8 cellular contexts compared by ENCODE assay signal in the genomic region with DNA sequence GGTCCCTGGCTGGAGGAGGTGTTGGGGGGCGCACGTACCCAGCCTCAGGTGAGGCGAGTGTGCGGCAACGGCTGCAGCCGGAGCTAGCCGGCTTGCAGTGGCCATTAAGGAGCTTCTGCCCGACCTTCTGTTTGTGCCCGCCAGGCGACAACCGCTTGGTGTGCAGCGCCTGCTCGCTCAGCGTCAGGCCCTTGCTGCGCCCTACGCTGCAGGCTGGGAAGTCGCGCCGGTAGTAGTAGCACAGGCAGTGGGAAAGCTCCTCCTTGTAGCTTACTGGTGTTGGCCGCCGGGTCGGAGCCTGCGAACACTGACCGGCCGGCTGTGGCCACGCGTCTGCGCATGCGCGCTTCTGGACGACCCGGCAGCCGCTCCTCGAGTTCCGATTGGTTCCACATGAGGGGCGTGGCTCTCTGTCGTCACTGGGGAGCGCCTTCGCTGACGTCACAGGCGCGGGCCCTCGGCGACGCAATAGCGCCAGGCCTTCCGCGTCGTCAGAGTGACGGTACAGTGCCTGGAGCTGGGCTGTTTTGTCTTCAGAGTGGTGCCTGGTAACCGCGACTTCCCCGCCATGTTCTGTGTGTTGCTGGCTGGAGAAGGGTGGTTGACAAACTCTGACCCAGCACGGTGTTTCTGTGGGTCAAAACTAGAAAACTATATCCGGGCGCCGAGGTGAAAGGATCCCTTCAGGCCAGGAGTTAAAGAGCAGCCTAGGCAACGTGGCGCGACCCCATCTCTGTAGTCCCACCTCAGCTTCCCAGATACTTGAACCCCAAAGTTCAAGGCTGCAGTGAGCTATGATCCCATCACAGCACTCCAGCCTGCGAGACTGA.
DNase-seq lines count a peak whose midpoint lies in the region; ATAC-seq, FAIRE-seq and TF ChIP-seq lines count a peak whose summit lies in the region.

No MANE protein-coding gene starts in this region.

- H3K27me3 Mint-ChIP-seq in dendritic cell treated with granulocyte-macrophage colony-stimulating factor and Interleukin-4, amounts not matched to agents 40 ng/mL and 50 ng/mL, for 4 days, result no peaks in the 10 kb centered on the region

- no peaks in the 10 kb centered on the region for H3K9me3 ChIP-seq in HepG2 (ENCODE audit: low read length)

- no peak overlapping the region for H2AFZ ChIP-seq in HepG2 (ENCODE audit: low read length)

- intact Hi-C loops in dendritic cell treated with granulocyte-macrophage colony-stimulating factor and Interleukin-4, amounts not matched to agents 40 ng/mL and 50 ng/mL, for 4 days (cut with micrococcal nuclease), result loop anchor here (2.0 to 5.0 kb wide), 3 partner anchors 33 to 862 kb away; a partner anchor contains a TSS
- intact Hi-C loops in HepG2 (cut with micrococcal nuclease; ENCODE audit: unreplicated experiment), result no loop called here

- in situ Hi-C loops in HepG2 (cut with HindIII; ENCODE audit: extremely low pct_ligation_motif_present, low pct_unique_long_range_greater_than_20kb), result loop anchor here (25.0 kb wide), 1 partner anchor 143 kb away; a partner anchor contains a TSS

- H3K4me2 ChIP-seq in HepG2 (ENCODE audit: low read depth, low read length), result peak overlapping the region; percentile 97

- POLR2A ChIA-PET in HepG2 (lab: Yijun Ruan, JAX), result interaction anchor here (0.5 to 2.7 kb wide), 14 partner anchors 12 to 769 kb away, joined by 3 to 44 read pairs (median 4); a partner anchor contains a TSS

- H3K4me3 ChIP-seq in HepG2 (replicated peaks in 1 of 3; ENCODE audit: insufficient read depth in 1 of 3, low read depth in 2 of 3, low read length in 3 of 3), result peak overlapping the region; percentile 79 to 94 (median 89)

- peak overlapping the region; percentile 95 for H3K9ac ChIP-seq in HepG2 (ENCODE audit: insufficient read depth, low read depth, low read length)

- H3K27ac Mint-ChIP-seq in dendritic cell treated with granulocyte-macrophage colony-stimulating factor and Interleukin-4, amounts not matched to agents 40 ng/mL and 50 ng/mL, for 4 days, result peak overlapping the region; percentile 97

- TF ChIP-seq EP300 in HepG2 (IDR thresholded peaks at IDR 0.05; ENCODE audit: low read depth in 2 of 2, low read length in 2 of 2) (no peak), HepG2 (CRISPR knock-in tag; IDR thresholded peaks at IDR 0.05; ENCODE audit: borderline replicate concordance) (peak; percentile 62; the same call in 1 of the 2 replicates)

- peak; percentile 59 for TF ChIP-seq RAD21 in HepG2 (CRISPR knock-in tag; IDR thresholded peaks at IDR 0.05)

- ATAC-seq in GM19324 (IDR thresholded peaks at IDR 0.05; ENCODE audit: low FRiP score, unreplicated experiment) (peak; percentile 97), HG03469 (IDR thresholded peaks at IDR 0.05; ENCODE audit: unreplicated experiment) (peak; percentile 90), HepG2 (peak; percentile 94)

- H3K4me1 Mint-ChIP-seq in dendritic cell treated with granulocyte-macrophage colony-stimulating factor and Interleukin-4, amounts not matched to agents 40 ng/mL and 50 ng/mL, for 4 days (ENCODE audit: low read depth), result peaks cover 35% of the 10 kb centered on the region

- peak; percentile 82 to 90 for TF ChIP-seq POLR2A in HepG2 (IDR thresholded peaks at IDR 0.05; ENCODE audit: insufficient read depth in 1 of 2, low read depth in 2 of 2, low read length in 2 of 2)

- H3K9me3 Mint-ChIP-seq in dendritic cell treated with granulocyte-macrophage colony-stimulating factor and Interleukin-4, amounts not matched to agents 40 ng/mL and 50 ng/mL, for 4 days, result no peaks in the 10 kb centered on the region

- H3K27me3 ChIP-seq in HepG2 (ENCODE audit: control insufficient read depth in 1 of 2, insufficient read depth in 2 of 2, low read length in 2 of 2), result no peaks in the 10 kb centered on the region

- FAIRE-seq in HepG2 (lab: Jason Lieb, UNC), result peak; percentile 56

- WGBS in HepG2 (ENCODE audit: low lambda C conversion rate), result 1% methylated on average over 20 of the region's 61 CpGs

- H3K36me3 ChIP-seq in HepG2 (replicated peaks in 1 of 2; ENCODE audit: control insufficient read depth in 1 of 2, insufficient read depth in 2 of 2, low read length in 2 of 2), result no peaks in the 10 kb centered on the region

- TF ChIP-seq CTCF in HepG2 (CRISPR knock-in tag; IDR thresholded peaks at IDR 0.05), result 0 out of 2 replicates have a peak, but pooled peaks have one; percentile 41

- H3K36me3 Mint-ChIP-seq in dendritic cell treated with granulocyte-macrophage colony-stimulating factor and Interleukin-4, amounts not matched to agents 40 ng/mL and 50 ng/mL, for 4 days (ENCODE audit: low read depth), result peaks cover 5% of the 10 kb centered on the region

- no peaks in the 10 kb centered on the region for H4K20me1 ChIP-seq in HepG2 (ENCODE audit: insufficient read depth, low read length)

- H3K79me2 ChIP-seq in HepG2 (ENCODE audit: insufficient read depth, low read length), result peaks cover 11% of the 10 kb centered on the region

- CTCF ChIA-PET in HepG2 (lab: Yijun Ruan, JAX; ENCODE audit: low intra/inter-chr PET ratio, low total read pairs), result no interaction called here

- peak overlapping the region; percentile 93 for H3K27ac ChIP-seq in HepG2 (ENCODE audit: extremely low read length, insufficient read depth, low read length)

- DNase-seq in C1 segment of cervical spinal cord (lab: John Stamatoyannopoulos, UW) (peak; percentile 70 to 98 (median 96)), NCI-H526 treated with DMSO at 0.1 percent for 48 hours (lab: John Stamatoyannopoulos, UW) (peak; percentile 85), HepG2 (ENCODE audit: low spot score) (peak; percentile 93)
- peak; percentile 99 for DNase-seq in activated CD4-positive, alpha-beta T cell treated with anti-CD3 and anti-CD28 coated beads, Interleukin-2, amount 50 U/mL, for 1 hour
- DNase-seq in stimulated activated CD4-positive, alpha-beta T cell treated with anti-CD3 and anti-CD28 coated beads, Interleukin-4, amount 100 ng/mL, for 1 hour, result peak; percentile 98

- BruUV-seq in HepG2 (replicated peaks; lab: Mats Ljungman, UMichigan), result no TSS peak

- peaks cover 40% of the 10 kb centered on the region for H3K4me1 ChIP-seq in HepG2 (ENCODE audit: insufficient read depth, low read length)

- H3K4me3 Mint-ChIP-seq in dendritic cell treated with granulocyte-macrophage colony-stimulating factor and Interleukin-4, amounts not matched to agents 40 ng/mL and 50 ng/mL, for 4 days, result peak overlapping the region; percentile 87

TF ChIP-seq in HepG2, 621 proteins besides CTCF, POLR2A, EP300 and RAD21 (continues in another document):
- TF ChIP-seq ZNF777 (CRISPR knock-in tag; IDR thresholded peaks at IDR 0.05) (no peak), TBL1XR1 (IDR thresholded peaks at IDR 0.05; ENCODE audit: borderline replicate concordance, low read length, partially characterized antibody) (no peak), ZNF468 (CRISPR knock-in tag; IDR thresholded peaks at IDR 0.05) (no peak), HOXA9 (CRISPR knock-in tag; IDR thresholded peaks at IDR 0.05; ENCODE audit: borderline replicate concordance) (no peak), ZNF747 (CRISPR knock-in tag; IDR thresholded peaks at IDR 0.05; ENCODE audit: borderline replicate concordance) (peak; percentile 54; the same call in 1 of the 2 replicates), KMT2A (CRISPR knock-in tag; IDR thresholded peaks at IDR 0.05) (peak; percentile 90), SIX4 (CRISPR knock-in tag; IDR thresholded peaks at IDR 0.05) (peak; percentile 49; the same call in 1 of the 2 replicates), FOXM1 (CRISPR knock-in tag; IDR thresholded peaks at IDR 0.05) (no peak), SMAD1 (CRISPR knock-in tag; IDR thresholded peaks at IDR 0.05; ENCODE audit: borderline replicate concordance, low read depth) (peak; percentile 78; the same call in 1 of the 2 replicates), ZNF788 (CRISPR knock-in tag; IDR thresholded peaks at IDR 0.05; ENCODE audit: borderline replicate concordance) (peak; percentile 56; the same call in 1 of the 2 replicates), BRCA1 (CRISPR knock-in tag; IDR thresholded peaks at IDR 0.05) (no peak; the same call in 1 of the 2 replicates), ZZZ3 (CRISPR knock-in tag; IDR thresholded peaks at IDR 0.05; ENCODE audit: borderline replicate concordance) (no peak), CREM (IDR thresholded peaks at IDR 0.05) (peak; percentile 99), CREM (CRISPR knock-in tag; IDR thresholded peaks at IDR 0.05) (peak; percentile 97), ZNF720 (CRISPR knock-in tag; IDR thresholded peaks at IDR 0.05) (no peak), ZNF143 (CRISPR knock-in tag; IDR thresholded peaks at IDR 0.05) (no peak), KLF15 (CRISPR knock-in tag; IDR thresholded peaks at IDR 0.05; ENCODE audit: borderline replicate concordance) (peak; percentile 98), CCAR2 (optimal IDR thresholded peaks at IDR 0.05; ENCODE audit: low read depth, low read length) (no peak), GATAD1 (CRISPR knock-in tag; IDR thresholded peaks at IDR 0.05) (peak; percentile 98), FOXC1 (CRISPR knock-in tag; IDR thresholded peaks at IDR 0.05; ENCODE audit: borderline replicate concordance) (peak; percentile 90; the same call in 1 of the 2 replicates), HNF4G (IDR thresholded peaks at IDR 0.05; ENCODE audit: borderline replicate concordance, low read depth, low read length) (peak; percentile 21; the same call in 1 of the 2 replicates), HNF4G (CRISPR knock-in tag; IDR thresholded peaks at IDR 0.05; ENCODE audit: borderline replicate concordance, low read depth) (0 out of 2 replicates have a peak, but pooled peaks have one; percentile 51)
- TF ChIP-seq, protein P1, sequence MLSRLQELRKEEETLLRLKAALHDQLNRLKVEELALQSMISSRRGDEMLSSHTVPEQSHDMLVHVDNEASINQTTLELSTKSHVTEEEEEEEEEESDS (CRISPR knock-in tag; IDR thresholded peaks at IDR 0.05; ENCODE audit: borderline replicate concordance), result no peak
- TF ChIP-seq, protein P2, sequence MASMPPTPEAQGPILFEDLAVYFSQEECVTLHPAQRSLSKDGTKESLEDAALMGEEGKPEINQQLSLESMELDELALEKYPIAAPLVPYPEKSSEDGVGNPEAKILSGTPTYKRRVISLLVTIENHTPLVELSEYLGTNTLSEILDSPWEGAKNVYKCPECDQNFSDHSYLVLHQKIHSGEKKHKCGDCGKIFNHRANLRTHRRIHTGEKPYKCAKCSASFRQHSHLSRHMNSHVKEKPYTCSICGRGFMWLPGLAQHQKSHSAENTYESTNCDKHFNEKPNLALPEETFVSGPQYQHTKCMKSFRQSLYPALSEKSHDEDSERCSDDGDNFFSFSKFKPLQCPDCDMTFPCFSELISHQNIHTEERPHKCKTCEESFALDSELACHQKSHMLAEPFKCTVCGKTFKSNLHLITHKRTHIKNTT (CRISPR knock-in tag; IDR thresholded peaks at IDR 0.05), result no peak

Comparison
In these comparisons a context has a peak if more than half of its experiments do, and no peak if none do; other contexts are left out.
1. Peak in every context shown above with its lines: DNase-seq, ATAC-seq, H3K4me3 ChIP-seq and H3K27ac ChIP-seq.